Comparison of ENCODE assay signal across 9 cellular contexts in the genomic region with DNA sequence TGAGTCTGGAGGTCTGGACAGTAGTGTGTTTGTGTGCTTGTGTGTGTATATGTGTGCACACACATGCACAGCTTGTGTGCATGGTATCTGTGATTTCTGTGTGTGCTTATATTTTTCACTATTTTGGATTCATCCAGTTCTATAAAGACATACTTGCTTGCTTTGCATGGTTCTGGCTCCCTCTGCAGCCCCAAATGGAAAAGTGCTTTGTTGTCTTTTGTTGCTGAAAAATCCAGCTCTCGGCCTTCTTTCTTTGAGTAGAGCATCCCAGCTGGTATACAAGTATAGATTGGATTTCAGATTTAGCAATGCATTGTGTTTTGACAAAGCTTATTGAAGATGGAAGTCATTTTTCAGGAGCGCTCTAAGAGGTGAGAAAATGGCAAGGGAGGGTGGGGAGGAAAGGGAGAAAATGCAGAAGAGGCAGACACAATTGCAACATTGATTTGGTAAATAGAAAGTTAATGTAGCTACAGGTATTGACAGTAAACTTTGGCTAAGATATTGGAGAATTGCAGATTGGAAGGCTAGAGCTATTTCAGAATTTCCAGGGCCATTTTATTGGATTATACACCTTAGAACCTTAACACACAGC.
DNase-seq lines count a peak whose midpoint lies in the region; ATAC-seq, FAIRE-seq and TF ChIP-seq lines count a peak whose summit lies in the region.
"Had no signal": no experiment of that assay in that cellular context is flagged by ENCODE, and none has a peak within 500 bp of the region (broad histone marks: within the 10 kb centered on the region; RNA-seq: fewer than 3 reads in every experiment).

No MANE protein-coding gene starts in this region.

- H3K4me1 ChIP-seq in kidney (ENCODE audit: control insufficient read depth in 1 of 2, insufficient read depth in 1 of 2, low read depth in 1 of 2, low read length in 2 of 2): no peaks in the 10 kb centered on the region
- no peaks in the 10 kb centered on the region for H3K4me1 ChIP-seq in upper lobe of right lung

- ATAC-seq in upper lobe of right lung: peak; percentile 51
- ATAC-seq in stimulated activated naive CD8-positive, alpha-beta T cell treated with anti-CD3 and anti-CD28 coated beads, Interleukin-15, amount 100 ng/mL, for 72 hours: no peak

- intact Hi-C loops in kidney (cut with DNase I): no loop called here
- intact Hi-C loops in upper lobe of right lung (cut with DNase I): no loop called here

- H3K27ac ChIP-seq in kidney (ENCODE audit: low read depth in 2 of 2, low read length in 2 of 2) (no peak overlapping the region), upper lobe of right lung (no peak overlapping the region)

- H3K27me3 ChIP-seq in upper lobe of right lung: no peaks in the 10 kb centered on the region

- H3K9me3 Mint-ChIP-seq in stimulated activated naive CD8-positive, alpha-beta T cell treated with anti-CD3 and anti-CD28 coated beads, Interleukin-15, amount 100 ng/mL, for 72 hours: no peaks in the 10 kb centered on the region
- H3K9me3 Mint-ChIP-seq: IgD-negative memory B cell had no signal

- DNase-seq in DMS79 treated with DMSO at 0.1 percent for 48 hours (lab: John Stamatoyannopoulos, UW): peak; percentile 52
- DNase-seq in NCI-H128 (lab: John Stamatoyannopoulos, UW; ENCODE audit: unreplicated experiment): peak; percentile 2
- DNase-seq in amygdala (lab: John Stamatoyannopoulos, UW): peak in 36 of 56 donors; percentile 3 to 72 (median 16)
- no peak for DNase-seq in kidney
- DNase-seq in upper lobe of right lung: no peak
- DNase-seq in activated naive CD4-positive, alpha-beta T cell treated with Interleukin-2 at 50 U/mL for 16 hours: no peak
- no peak for DNase-seq in stimulated activated naive CD8-positive, alpha-beta T cell treated with anti-CD3 and anti-CD28 coated beads, Interleukin-15, amount 100 ng/mL, for 72 hours
- no peak for DNase-seq in stimulated activated naive CD4-positive, alpha-beta T cell (lab: John Stamatoyannopoulos, UW)

- H3K4me3 Mint-ChIP-seq in stimulated activated naive CD8-positive, alpha-beta T cell treated with anti-CD3 and anti-CD28 coated beads, Interleukin-15, amount 100 ng/mL, for 72 hours: no peak overlapping the region
- H3K4me3 Mint-ChIP-seq: IgD-negative memory B cell had no signal

- H3K4me1 Mint-ChIP-seq in stimulated activated naive CD8-positive, alpha-beta T cell treated with anti-CD3 and anti-CD28 coated beads, Interleukin-15, amount 100 ng/mL, for 72 hours: no peaks in the 10 kb centered on the region

- no peak overlapping the region for H3K4me3 ChIP-seq in kidney (ENCODE audit: low read length in 2 of 2)
- H3K4me3 ChIP-seq in upper lobe of right lung: no peak overlapping the region

- no peak for FAIRE-seq in kidney (lab: Jason Lieb, UNC)

- H3K27ac Mint-ChIP-seq in stimulated activated naive CD8-positive, alpha-beta T cell treated with anti-CD3 and anti-CD28 coated beads, Interleukin-15, amount 100 ng/mL, for 72 hours: no peak overlapping the region
- H3K27ac Mint-ChIP-seq: IgD-negative memory B cell had no signal

- TF ChIP-seq CTCF in kidney (IDR thresholded peaks at IDR 0.05; ENCODE audit: borderline replicate concordance, extremely low read depth, insufficient read depth): peak; percentile 65
- TF ChIP-seq CTCF in upper lobe of right lung (IDR thresholded peaks at IDR 0.05): peak; percentile 64

- no peaks in the 10 kb centered on the region for H3K9me3 ChIP-seq in kidney (ENCODE audit: control insufficient read depth in 1 of 2, low read length in 2 of 2)
- H3K9me3 ChIP-seq in upper lobe of right lung: no peaks in the 10 kb centered on the region

- no peaks in the 10 kb centered on the region for H3K27me3 Mint-ChIP-seq in stimulated activated naive CD8-positive, alpha-beta T cell treated with anti-CD3 and anti-CD28 coated beads, Interleukin-15, amount 100 ng/mL, for 72 hours
- H3K27me3 Mint-ChIP-seq: IgD-negative memory B cell had no signal

- H3K9ac ChIP-seq in kidney (ENCODE audit: low read length in 2 of 2): no peak overlapping the region

- H3K36me3 ChIP-seq in kidney (ENCODE audit: control insufficient read depth in 1 of 2, insufficient read depth in 2 of 2, low read length in 2 of 2) (no peaks in the 10 kb centered on the region), upper lobe of right lung (no peaks in the 10 kb centered on the region)

Comparison
In these comparisons a context has a peak if more than half of its experiments do, and no peak if none do; other contexts are left out.
1. DNase-seq: peak in DMS79 treated with DMSO at 0.1 percent for 48 hours (single experiment), NCI-H128 (single experiment) and amygdala (36 of 56); none in kidney (single experiment), upper lobe of right lung (single experiment), activated naive CD4-positive, alpha-beta T cell treated with Interleukin-2 at 50 U/mL for 16 hours (single experiment), stimulated activated naive CD8-positive, alpha-beta T cell treated with anti-CD3 and anti-CD28 coated beads, Interleukin-15, amount 100 ng/mL, for 72 hours (0 of 2) and stimulated activated naive CD4-positive, alpha-beta T cell (0 of 6).